In genomic region chr3:188875413-188875812, GRCh38 we compare ENCODE assay signal across 8 cellular contexts.
"Had no signal": no experiment of that assay in that cellular context is flagged by ENCODE, and none has a peak within 500 bp of the region (broad histone marks: within the 10 kb centered on the region; RNA-seq: fewer than 3 reads in every experiment).

No MANE protein-coding gene starts in this region.

- H3K36me3 ChIP-seq: HAP-1 had no signal

- H3K27ac ChIP-seq: GM23248 had no signal

- H2AFZ ChIP-seq: GM23248 had no signal

- H3K4me1 Mint-ChIP-seq: IgD-negative memory B cell had no signal

- H3K9ac ChIP-seq: GM23248 had no signal

- H3K27me3 Mint-ChIP-seq: IgD-negative memory B cell had no signal

- ATAC-seq: HCT116 had no signal

- H3K9me3 Mint-ChIP-seq: HFFc6, IgD-negative memory B cell had no signal

- H3K4me3 ChIP-seq: GM23248, HAP-1 had no signal

- DNase-seq: GM23248, GOT3, H7, HFFc6, KBM-7 had no signal

- H3K9me3 ChIP-seq: HAP-1 had no signal

- H3K27ac Mint-ChIP-seq: HFFc6, IgD-negative memory B cell had no signal

- H3K4me3 Mint-ChIP-seq: HFFc6, IgD-negative memory B cell had no signal
